In the genomic region with DNA sequence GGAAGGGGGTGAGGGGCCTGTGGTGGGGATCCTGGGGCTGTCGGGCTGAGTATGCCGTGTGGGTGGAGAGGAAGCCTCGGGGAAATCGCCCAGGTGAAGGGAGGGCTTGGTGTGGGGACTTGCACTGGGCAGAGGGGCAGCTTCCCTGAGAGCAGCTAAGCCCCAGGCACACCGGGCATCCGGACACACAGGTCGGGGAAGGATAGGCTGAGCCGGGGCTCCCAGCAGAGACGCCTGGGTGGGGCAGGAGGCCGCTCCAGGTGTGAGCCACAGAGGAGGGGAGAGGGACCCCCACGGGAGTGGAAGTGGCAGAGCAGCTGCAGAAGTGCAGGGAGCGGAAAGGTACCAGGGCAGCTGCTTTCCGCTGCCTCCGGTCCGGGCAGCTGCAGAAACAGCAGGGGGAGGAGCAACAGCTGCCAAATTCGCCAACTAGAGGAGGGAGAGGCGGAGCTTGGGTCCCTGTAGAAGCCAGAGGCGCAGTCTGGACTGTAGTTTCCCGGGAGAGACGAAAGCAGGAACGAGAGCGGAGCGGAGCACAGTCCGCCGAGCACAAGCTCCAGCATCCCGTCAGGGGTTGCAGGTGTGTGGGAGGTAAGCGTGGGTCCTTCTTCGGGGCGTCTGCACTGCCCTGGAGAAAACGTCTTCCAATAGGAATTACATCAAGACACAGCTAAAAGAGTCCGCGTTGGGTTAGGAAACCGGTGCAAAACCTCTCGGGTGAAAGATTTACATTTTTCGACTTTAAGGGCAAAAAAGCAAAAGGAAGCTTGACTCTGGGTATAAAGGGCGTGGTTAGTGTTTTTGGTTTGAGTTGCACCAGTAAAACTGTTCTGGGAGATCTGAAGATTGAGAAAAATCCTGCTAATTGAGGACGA, we compare ENCODE assay signal across 1 cellular context.
TF ChIP-seq lines count a peak whose summit lies in the region.

A gene with protein sequence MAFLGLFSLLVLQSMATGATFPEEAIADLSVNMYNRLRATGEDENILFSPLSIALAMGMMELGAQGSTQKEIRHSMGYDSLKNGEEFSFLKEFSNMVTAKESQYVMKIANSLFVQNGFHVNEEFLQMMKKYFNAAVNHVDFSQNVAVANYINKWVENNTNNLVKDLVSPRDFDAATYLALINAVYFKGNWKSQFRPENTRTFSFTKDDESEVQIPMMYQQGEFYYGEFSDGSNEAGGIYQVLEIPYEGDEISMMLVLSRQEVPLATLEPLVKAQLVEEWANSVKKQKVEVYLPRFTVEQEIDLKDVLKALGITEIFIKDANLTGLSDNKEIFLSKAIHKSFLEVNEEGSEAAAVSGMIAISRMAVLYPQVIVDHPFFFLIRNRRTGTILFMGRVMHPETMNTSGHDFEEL (plus strand): TSS at position 489 of the 875 bp plus-strand sequence. CDS start 53,408 bp downstream, outside the sequence.

TF ChIP-seq in WTC11, 78 proteins besides CTCF, POLR2A, EP300 and RAD21 (continued from another document):
- TF ChIP-seq, protein P1, sequence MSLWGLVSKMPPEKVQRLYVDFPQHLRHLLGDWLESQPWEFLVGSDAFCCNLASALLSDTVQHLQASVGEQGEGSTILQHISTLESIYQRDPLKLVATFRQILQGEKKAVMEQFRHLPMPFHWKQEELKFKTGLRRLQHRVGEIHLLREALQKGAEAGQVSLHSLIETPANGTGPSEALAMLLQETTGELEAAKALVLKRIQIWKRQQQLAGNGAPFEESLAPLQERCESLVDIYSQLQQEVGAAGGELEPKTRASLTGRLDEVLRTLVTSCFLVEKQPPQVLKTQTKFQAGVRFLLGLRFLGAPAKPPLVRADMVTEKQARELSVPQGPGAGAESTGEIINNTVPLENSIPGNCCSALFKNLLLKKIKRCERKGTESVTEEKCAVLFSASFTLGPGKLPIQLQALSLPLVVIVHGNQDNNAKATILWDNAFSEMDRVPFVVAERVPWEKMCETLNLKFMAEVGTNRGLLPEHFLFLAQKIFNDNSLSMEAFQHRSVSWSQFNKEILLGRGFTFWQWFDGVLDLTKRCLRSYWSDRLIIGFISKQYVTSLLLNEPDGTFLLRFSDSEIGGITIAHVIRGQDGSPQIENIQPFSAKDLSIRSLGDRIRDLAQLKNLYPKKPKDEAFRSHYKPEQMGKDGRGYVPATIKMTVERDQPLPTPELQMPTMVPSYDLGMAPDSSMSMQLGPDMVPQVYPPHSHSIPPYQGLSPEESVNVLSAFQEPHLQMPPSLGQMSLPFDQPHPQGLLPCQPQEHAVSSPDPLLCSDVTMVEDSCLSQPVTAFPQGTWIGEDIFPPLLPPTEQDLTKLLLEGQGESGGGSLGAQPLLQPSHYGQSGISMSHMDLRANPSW (CRISPR knock-in tag; conservative IDR thresholded peaks at IDR 0.05; ENCODE audit: low read depth), result no peak
- no peak for TF ChIP-seq ZNF423 (CRISPR knock-in tag; IDR thresholded peaks at IDR 0.05)
- TF ChIP-seq ZNF416 (CRISPR knock-in tag; IDR thresholded peaks at IDR 0.05), result no peak
- TF ChIP-seq ZNF671 (CRISPR knock-in tag; IDR thresholded peaks at IDR 0.05), result no peak
- TF ChIP-seq, protein P2, sequence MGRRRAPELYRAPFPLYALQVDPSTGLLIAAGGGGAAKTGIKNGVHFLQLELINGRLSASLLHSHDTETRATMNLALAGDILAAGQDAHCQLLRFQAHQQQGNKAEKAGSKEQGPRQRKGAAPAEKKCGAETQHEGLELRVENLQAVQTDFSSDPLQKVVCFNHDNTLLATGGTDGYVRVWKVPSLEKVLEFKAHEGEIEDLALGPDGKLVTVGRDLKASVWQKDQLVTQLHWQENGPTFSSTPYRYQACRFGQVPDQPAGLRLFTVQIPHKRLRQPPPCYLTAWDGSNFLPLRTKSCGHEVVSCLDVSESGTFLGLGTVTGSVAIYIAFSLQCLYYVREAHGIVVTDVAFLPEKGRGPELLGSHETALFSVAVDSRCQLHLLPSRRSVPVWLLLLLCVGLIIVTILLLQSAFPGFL (CRISPR knock-in tag; IDR thresholded peaks at IDR 0.05; ENCODE audit: borderline replicate concordance), result no peak
- no peak for TF ChIP-seq MXD4 (CRISPR knock-in tag; IDR thresholded peaks at IDR 0.05; ENCODE audit: borderline replicate concordance)
- TF ChIP-seq EMX1 (CRISPR knock-in tag; IDR thresholded peaks at IDR 0.05), result no peak
- TF ChIP-seq, protein P3, sequence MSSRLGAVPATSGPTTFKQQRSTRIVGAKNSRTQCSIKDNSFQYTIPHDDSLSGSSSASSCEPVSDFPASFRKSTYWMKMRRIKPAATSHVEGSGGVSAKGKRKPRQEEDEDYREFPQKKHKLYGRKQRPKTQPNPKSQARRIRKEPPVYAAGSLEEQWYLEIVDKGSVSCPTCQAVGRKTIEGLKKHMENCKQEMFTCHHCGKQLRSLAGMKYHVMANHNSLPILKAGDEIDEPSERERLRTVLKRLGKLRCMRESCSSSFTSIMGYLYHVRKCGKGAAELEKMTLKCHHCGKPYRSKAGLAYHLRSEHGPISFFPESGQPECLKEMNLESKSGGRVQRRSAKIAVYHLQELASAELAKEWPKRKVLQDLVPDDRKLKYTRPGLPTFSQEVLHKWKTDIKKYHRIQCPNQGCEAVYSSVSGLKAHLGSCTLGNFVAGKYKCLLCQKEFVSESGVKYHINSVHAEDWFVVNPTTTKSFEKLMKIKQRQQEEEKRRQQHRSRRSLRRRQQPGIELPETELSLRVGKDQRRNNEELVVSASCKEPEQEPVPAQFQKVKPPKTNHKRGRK (CRISPR knock-in tag; IDR thresholded peaks at IDR 0.05; ENCODE audit: borderline replicate concordance), result no peak
- no peak for TF ChIP-seq ATF6 (CRISPR knock-in tag; IDR thresholded peaks at IDR 0.05)
- TF ChIP-seq SMAD3 (CRISPR knock-in tag; IDR thresholded peaks at IDR 0.05; ENCODE audit: borderline replicate concordance), result no peak
- TF ChIP-seq NR2C2 (CRISPR knock-in tag; IDR thresholded peaks at IDR 0.05), result no peak
- TF ChIP-seq ZNF396 (CRISPR knock-in tag; IDR thresholded peaks at IDR 0.05; ENCODE audit: borderline replicate concordance), result no peak
- TF ChIP-seq, protein P4, sequence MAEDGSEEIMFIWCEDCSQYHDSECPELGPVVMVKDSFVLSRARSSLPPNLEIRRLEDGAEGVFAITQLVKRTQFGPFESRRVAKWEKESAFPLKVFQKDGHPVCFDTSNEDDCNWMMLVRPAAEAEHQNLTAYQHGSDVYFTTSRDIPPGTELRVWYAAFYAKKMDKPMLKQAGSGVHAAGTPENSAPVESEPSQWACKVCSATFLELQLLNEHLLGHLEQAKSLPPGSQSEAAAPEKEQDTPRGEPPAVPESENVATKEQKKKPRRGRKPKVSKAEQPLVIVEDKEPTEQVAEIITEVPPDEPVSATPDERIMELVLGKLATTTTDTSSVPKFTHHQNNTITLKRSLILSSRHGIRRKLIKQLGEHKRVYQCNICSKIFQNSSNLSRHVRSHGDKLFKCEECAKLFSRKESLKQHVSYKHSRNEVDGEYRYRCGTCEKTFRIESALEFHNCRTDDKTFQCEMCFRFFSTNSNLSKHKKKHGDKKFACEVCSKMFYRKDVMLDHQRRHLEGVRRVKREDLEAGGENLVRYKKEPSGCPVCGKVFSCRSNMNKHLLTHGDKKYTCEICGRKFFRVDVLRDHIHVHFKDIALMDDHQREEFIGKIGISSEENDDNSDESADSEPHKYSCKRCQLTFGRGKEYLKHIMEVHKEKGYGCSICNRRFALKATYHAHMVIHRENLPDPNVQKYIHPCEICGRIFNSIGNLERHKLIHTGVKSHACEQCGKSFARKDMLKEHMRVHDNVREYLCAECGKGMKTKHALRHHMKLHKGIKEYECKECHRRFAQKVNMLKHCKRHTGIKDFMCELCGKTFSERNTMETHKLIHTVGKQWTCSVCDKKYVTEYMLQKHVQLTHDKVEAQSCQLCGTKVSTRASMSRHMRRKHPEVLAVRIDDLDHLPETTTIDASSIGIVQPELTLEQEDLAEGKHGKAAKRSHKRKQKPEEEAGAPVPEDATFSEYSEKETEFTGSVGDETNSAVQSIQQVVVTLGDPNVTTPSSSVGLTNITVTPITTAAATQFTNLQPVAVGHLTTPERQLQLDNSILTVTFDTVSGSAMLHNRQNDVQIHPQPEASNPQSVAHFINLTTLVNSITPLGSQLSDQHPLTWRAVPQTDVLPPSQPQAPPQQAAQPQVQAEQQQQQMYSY (CRISPR knock-in tag; IDR thresholded peaks at IDR 0.05), result peak; percentile 50; the same call in 1 of the 2 replicates
- no peak for TF ChIP-seq GRHL2 (CRISPR knock-in tag; IDR thresholded peaks at IDR 0.05; ENCODE audit: insufficient replicate concordance, severe bottlenecking)
- TF ChIP-seq ZNF121 (CRISPR knock-in tag; IDR thresholded peaks at IDR 0.05), result no peak
- TF ChIP-seq, protein P5, sequence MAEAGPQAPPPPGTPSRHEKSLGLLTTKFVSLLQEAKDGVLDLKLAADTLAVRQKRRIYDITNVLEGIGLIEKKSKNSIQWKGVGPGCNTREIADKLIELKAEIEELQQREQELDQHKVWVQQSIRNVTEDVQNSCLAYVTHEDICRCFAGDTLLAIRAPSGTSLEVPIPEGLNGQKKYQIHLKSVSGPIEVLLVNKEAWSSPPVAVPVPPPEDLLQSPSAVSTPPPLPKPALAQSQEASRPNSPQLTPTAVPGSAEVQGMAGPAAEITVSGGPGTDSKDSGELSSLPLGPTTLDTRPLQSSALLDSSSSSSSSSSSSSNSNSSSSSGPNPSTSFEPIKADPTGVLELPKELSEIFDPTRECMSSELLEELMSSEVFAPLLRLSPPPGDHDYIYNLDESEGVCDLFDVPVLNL (CRISPR knock-in tag; IDR thresholded peaks at IDR 0.05; ENCODE audit: borderline replicate concordance, low read depth), result no peak
- no peak for TF ChIP-seq RORB (CRISPR knock-in tag; IDR thresholded peaks at IDR 0.05)
- TF ChIP-seq NFATC4 (CRISPR knock-in tag; IDR thresholded peaks at IDR 0.05), result no peak
- no peak for TF ChIP-seq ZMAT4 (CRISPR knock-in tag; IDR thresholded peaks at IDR 0.05)
- no peak; the same call in 1 of the 2 replicates for TF ChIP-seq MYBL2 (CRISPR knock-in tag; IDR thresholded peaks at IDR 0.05)
- no peak; the same call in 1 of the 2 replicates for TF ChIP-seq ZNF232 (CRISPR knock-in tag; IDR thresholded peaks at IDR 0.05)
- TF ChIP-seq USF1 (CRISPR knock-in tag; IDR thresholded peaks at IDR 0.05), result no peak; the same call in 1 of the 2 replicates
- TF ChIP-seq HMGA2 (CRISPR knock-in tag; IDR thresholded peaks at IDR 0.05), result no peak
